ENCODE assay signal across 12 cellular contexts in genomic region chr17:9432121-9432866, GRCh38.
DNase-seq lines count a peak whose midpoint lies in the region; ATAC-seq and TF ChIP-seq lines count a peak whose summit lies in the region.
"Had no signal": no experiment of that assay in that cellular context is flagged by ENCODE, and none has a peak within 500 bp of the region (broad histone marks: within the 10 kb centered on the region; RNA-seq: fewer than 3 reads in every experiment).

No MANE protein-coding gene starts in this region.

- peaks cover 7% of the 10 kb centered on the region for H3F3A ChIP-seq in smooth muscle cell (ENCODE audit: low read depth)

- intact Hi-C loops in left lung (cut with DNase I): no loop called here
- intact Hi-C loops in activated T-helper 2 cell treated with anti-CD3 and anti-CD28 coated beads, Interferon-gamma antibody, Interleukin-2, Interleukin-4, amounts not matched to agents 10 μg/mL and 5 μg/mL and 100 μg/mL, durations not matched to agents 14 hours and 24 hours and 36 hours (cut with micrococcal nuclease): no loop called here

- H3K4me2 ChIP-seq in smooth muscle cell: no peak overlapping the region
- H3K4me2 ChIP-seq: neural progenitor cell had no signal

- no peak overlapping the region for H2AFZ ChIP-seq in smooth muscle cell (ENCODE audit: low read depth)
- H2AFZ ChIP-seq: neural progenitor cell had no signal

- no peak overlapping the region for H3K27ac Mint-ChIP-seq in activated T-helper 2 cell treated with anti-CD3 and anti-CD28 coated beads, Interferon-gamma antibody, Interleukin-2, Interleukin-4, amounts not matched to agents 10 μg/mL and 5 μg/mL and 100 μg/mL, durations not matched to agents 14 hours and 24 hours and 36 hours
- H3K27ac Mint-ChIP-seq: dendritic cell treated with granulocyte-macrophage colony-stimulating factor and Interleukin-4, amounts not matched to agents 40 ng/mL and 50 ng/mL, for 4 days; neural progenitor cell; T-helper 2 cell treated with Interferon-gamma antibody and Interleukin-4, amounts not matched to agents 5 μg/mL and 100 μg/mL, for 36 hours had no signal

- H3K27me3 ChIP-seq in smooth muscle cell (ENCODE audit: low read depth) (no peaks in the 10 kb centered on the region), left lung (no peaks in the 10 kb centered on the region)
- H3K27me3 ChIP-seq: neural progenitor cell had no signal

- DNase-seq in epithelial cell of proximal tubule (ENCODE audit: low read depth): peak; percentile 18
- DNase-seq in smooth muscle cell (lab: John Stamatoyannopoulos, UW; ENCODE audit: unreplicated experiment): no peak
- no peak for DNase-seq in NK-92 (lab: John Stamatoyannopoulos, UW; ENCODE audit: unreplicated experiment)
- no peak for DNase-seq in left lung
- no peak for DNase-seq in NCI-H69 (lab: John Stamatoyannopoulos, UW)
- no peak for DNase-seq in activated T-helper 2 cell treated with anti-CD3 and anti-CD28 coated beads, Interferon-gamma antibody, Interleukin-2, Interleukin-4, amounts not matched to agents 10 μg/mL and 5 μg/mL and 100 μg/mL, durations not matched to agents 14 hours and 24 hours and 36 hours (ENCODE audit: low spot score)
- DNase-seq: Kasumi-1 had no signal

- H3K36me3 ChIP-seq in smooth muscle cell (ENCODE audit: low read depth) (no peaks in the 10 kb centered on the region), left lung (no peaks in the 10 kb centered on the region)
- H3K36me3 ChIP-seq: neural progenitor cell had no signal

- H3K9me3 ChIP-seq in smooth muscle cell (replicated peaks; ENCODE audit: low read depth) (no peaks in the 10 kb centered on the region), left lung (no peaks in the 10 kb centered on the region)

- H3K4me1 Mint-ChIP-seq in activated T-helper 2 cell treated with anti-CD3 and anti-CD28 coated beads, Interferon-gamma antibody, Interleukin-2, Interleukin-4, amounts not matched to agents 10 μg/mL and 5 μg/mL and 100 μg/mL, durations not matched to agents 14 hours and 24 hours and 36 hours (ENCODE audit: low read depth): peaks cover 11% of the 10 kb centered on the region

- H3K4me3 ChIP-seq in epithelial cell of proximal tubule (ENCODE audit: low read depth, low read length) (no peak overlapping the region), smooth muscle cell (no peak overlapping the region), left lung (no peak overlapping the region)
- H3K4me3 ChIP-seq: neural progenitor cell had no signal

- no peaks in the 10 kb centered on the region for H3K9me3 Mint-ChIP-seq in activated T-helper 2 cell treated with anti-CD3 and anti-CD28 coated beads, Interferon-gamma antibody, Interleukin-2, Interleukin-4, amounts not matched to agents 10 μg/mL and 5 μg/mL and 100 μg/mL, durations not matched to agents 14 hours and 24 hours and 36 hours
- H3K9me3 Mint-ChIP-seq: dendritic cell treated with granulocyte-macrophage colony-stimulating factor and Interleukin-4, amounts not matched to agents 40 ng/mL and 50 ng/mL, for 4 days; neural progenitor cell; T-helper 2 cell treated with Interferon-gamma antibody and Interleukin-4, amounts not matched to agents 5 μg/mL and 100 μg/mL, for 36 hours had no signal

- no peaks in the 10 kb centered on the region for H3K27me3 Mint-ChIP-seq in activated T-helper 2 cell treated with anti-CD3 and anti-CD28 coated beads, Interferon-gamma antibody, Interleukin-2, Interleukin-4, amounts not matched to agents 10 μg/mL and 5 μg/mL and 100 μg/mL, durations not matched to agents 14 hours and 24 hours and 36 hours (ENCODE audit: low read depth)
- H3K27me3 Mint-ChIP-seq: dendritic cell treated with granulocyte-macrophage colony-stimulating factor and Interleukin-4, amounts not matched to agents 40 ng/mL and 50 ng/mL, for 4 days had no signal

- WGBS in smooth muscle cell (ENCODE audit: low lambda C conversion rate): 81% methylated on average over 6 of the region's 6 CpGs

- H3K4me1 ChIP-seq in smooth muscle cell (ENCODE audit: low read depth) (no peaks in the 10 kb centered on the region), left lung (no peaks in the 10 kb centered on the region)

- TF ChIP-seq CTCF in epithelial cell of proximal tubule (conservative IDR thresholded peaks at IDR 0.05; ENCODE audit: low read depth, low read length) (no peak), smooth muscle cell (IDR thresholded peaks at IDR 0.05; ENCODE audit: borderline replicate concordance, insufficient read depth, poor library complexity, severe bottlenecking) (no peak), left lung (IDR thresholded peaks at IDR 0.05) (no peak)

- H3K36me3 Mint-ChIP-seq in activated T-helper 2 cell treated with anti-CD3 and anti-CD28 coated beads, Interferon-gamma antibody, Interleukin-2, Interleukin-4, amounts not matched to agents 10 μg/mL and 5 μg/mL and 100 μg/mL, durations not matched to agents 14 hours and 24 hours and 36 hours (ENCODE audit: low read depth): no peaks in the 10 kb centered on the region
- H3K36me3 Mint-ChIP-seq: neural progenitor cell had no signal

- peak overlapping the region; percentile 17 for H3K27ac ChIP-seq in smooth muscle cell (ENCODE audit: low read depth)
- no peak overlapping the region for H3K27ac ChIP-seq in left lung
- H3K27ac ChIP-seq: neural progenitor cell had no signal

- no peaks in the 10 kb centered on the region for H3K79me2 ChIP-seq in smooth muscle cell (ENCODE audit: low read depth)

- H4K20me1 ChIP-seq in smooth muscle cell (ENCODE audit: low read depth): peaks cover 9% of the 10 kb centered on the region

- H3K9ac ChIP-seq in smooth muscle cell (ENCODE audit: low read depth): no peak overlapping the region
- H3K9ac ChIP-seq: neural progenitor cell had no signal

- no peak overlapping the region for H3K4me3 Mint-ChIP-seq in activated T-helper 2 cell treated with anti-CD3 and anti-CD28 coated beads, Interferon-gamma antibody, Interleukin-2, Interleukin-4, amounts not matched to agents 10 μg/mL and 5 μg/mL and 100 μg/mL, durations not matched to agents 14 hours and 24 hours and 36 hours (ENCODE audit: low read depth)
- H3K4me3 Mint-ChIP-seq: dendritic cell treated with granulocyte-macrophage colony-stimulating factor and Interleukin-4, amounts not matched to agents 40 ng/mL and 50 ng/mL, for 4 days; neural progenitor cell; T-helper 2 cell treated with Interferon-gamma antibody and Interleukin-4, amounts not matched to agents 5 μg/mL and 100 μg/mL, for 36 hours had no signal

- ATAC-seq in GM18909 (IDR thresholded peaks at IDR 0.05; ENCODE audit: poor library complexity, unreplicated experiment): peak; percentile 71
- peak; percentile 65 for ATAC-seq in HG03103 (IDR thresholded peaks at IDR 0.05; ENCODE audit: low read depth, unreplicated experiment)
- no peak for ATAC-seq in left lung
